In genomic region chr3:32106929-32107362, GRCh38 we compare ENCODE assay signal across 8 cellular contexts. TPM values are rescaled to one million over a fixed set of nuclear protein-coding genes. Genes with fewer than 3 reads are reported as not detected.
DNase-seq lines count a peak whose midpoint lies in the region; ATAC-seq, FAIRE-seq and TF ChIP-seq lines count a peak whose summit lies in the region.

No MANE protein-coding gene starts in this region.

- no peak overlapping the region for H3K56ac ChIP-seq in H1 (replicated peaks; ENCODE audit: insufficient read length, low read depth, low read length)

- peaks cover 0 to 46% (median 29%) of the 10 kb centered on the region in 10 experiments; a peak in 18 of 20 replicates for H3K4me1 ChIP-seq in BLaER1 treated with 17β-estradiol and CSF1 and Interleukin-3, amounts not matched to agents 10 nM and 100 nM
- H3K4me1 ChIP-seq in GM23338 (ENCODE audit: insufficient read depth): no peaks in the 10 kb centered on the region; the same call in 1 of the 2 replicates
- peaks cover 0 to 5% (median 3%) of the 10 kb centered on the region in 4 experiments; a peak in 5 of 7 replicates for H3K4me1 ChIP-seq in H1 (replicated peaks in 1 of 4; ENCODE audit: control insufficient read depth in 3 of 4, insufficient read depth in 4 of 4, low read length in 3 of 4)
- peaks cover 44% of the 10 kb centered on the region for H3K4me1 ChIP-seq in mucosa of stomach (ENCODE audit: control insufficient read depth, insufficient read depth, low read length)

- no peak overlapping the region for H2BK12ac ChIP-seq in H1 (ENCODE audit: low read depth, low read length)

- H3K9ac ChIP-seq in BLaER1 treated with 17β-estradiol and CSF1 and Interleukin-3, amounts not matched to agents 10 nM and 100 nM: peak overlapping the region; percentile 73 to 82 (median 79)
- H3K9ac ChIP-seq in H1 (replicated peaks in 1 of 4; ENCODE audit: extremely low read depth in 1 of 4, low read depth in 3 of 4, low read length in 3 of 4) (peak overlapping the region in 3 of 4 experiments; percentile 15 to 50 (median 36); a peak in 3 of 7 replicates), mucosa of stomach (ENCODE audit: low read length) (peak overlapping the region; percentile 66)

- no peak overlapping the region for H4K5ac ChIP-seq in H1 (ENCODE audit: insufficient read length, low read depth, low read length)

- no peaks in the 10 kb centered on the region for H3K27me3 ChIP-seq in BLaER1 treated with 17β-estradiol and CSF1 and Interleukin-3, amounts not matched to agents 10 nM and 100 nM
- H3K27me3 ChIP-seq in GM23338 (ENCODE audit: insufficient read depth): peaks cover 17% of the 10 kb centered on the region
- H3K27me3 ChIP-seq in H1 (replicated peaks in 1 of 4; ENCODE audit: control insufficient read depth in 3 of 4, extremely low read depth in 1 of 4, insufficient read depth in 3 of 4, low read length in 3 of 4): peaks cover 0 to 16% (median 14%) of the 10 kb centered on the region in 4 experiments; a peak in 6 of 7 replicates
- H3K27me3 ChIP-seq in mucosa of stomach (ENCODE audit: control insufficient read depth, insufficient read depth, low read length): no peaks in the 10 kb centered on the region

- H3K27ac Mint-ChIP-seq in GM23338: no peak overlapping the region

- H2BK5ac ChIP-seq in H1 (ENCODE audit: low read depth, low read length): no peak overlapping the region

- no peaks in the 10 kb centered on the region; the same call in 1 of the 2 replicates for H3K79me1 ChIP-seq in H1 (ENCODE audit: low read depth, low read length)

- H3K36me3 Mint-ChIP-seq in GM23338 (ENCODE audit: low read depth): peaks cover 9% of the 10 kb centered on the region

- H3K4me3 Mint-ChIP-seq in GM23338: peak overlapping the region; percentile 87

- POLR2A ChIA-PET in H1 (lab: Charles Lee; ENCODE audit: partially characterized antibody): no interaction called here

- TF ChIP-seq RAD21 in H1 (IDR thresholded peaks at IDR 0.05 in 1 of 2, conservative IDR thresholded peaks at IDR 0.05 in 1 of 2; ENCODE audit: low read depth in 2 of 2, low read length in 2 of 2): no peak

- peaks cover 23% of the 10 kb centered on the region for H3K9me3 Mint-ChIP-seq in GM23338

- H2AK5ac ChIP-seq in H1 (ENCODE audit: low read depth, low read length): no peak overlapping the region

- DNase-seq in GM23338 (ENCODE audit: low spot score): peak; percentile 32
- DNase-seq in RPMI7951 (ENCODE audit: low read depth): peak; percentile 17
- DNase-seq in H1 (ENCODE audit: low read depth in 1 of 2, low spot score in 2 of 2): peak in 1 of 2 experiments; percentile 53
- no peak for DNase-seq in HuH-7 (ENCODE audit: low spot score)
- DNase-seq in epidermal melanocyte (ENCODE audit: insufficient read length, low spot score): no peak

- H4K8ac ChIP-seq in H1 (ENCODE audit: extremely low read depth, insufficient read depth, low read length): peak overlapping the region; percentile 58; the same call in 1 of the 2 replicates

- peaks cover 24% of the 10 kb centered on the region for H3K27me3 Mint-ChIP-seq in GM23338 (ENCODE audit: insufficient read depth, low read depth, poor library complexity)

- no peak for TF ChIP-seq POLR2A in H1 (IDR thresholded peaks at IDR 0.05; ENCODE audit: control extremely low read depth in 1 of 2, low read depth in 2 of 2, low read length in 2 of 2)

- peaks cover 0 to 20% (median 0%) of the 10 kb centered on the region in 11 experiments; a peak in 3 of 22 replicates for H4K20me1 ChIP-seq in BLaER1 treated with 17β-estradiol and CSF1 and Interleukin-3, amounts not matched to agents 10 nM and 100 nM
- H4K20me1 ChIP-seq in GM23338 (replicated peaks; ENCODE audit: insufficient read depth) (no peaks in the 10 kb centered on the region), H1 (replicated peaks in 1 of 2; ENCODE audit: control insufficient read depth in 1 of 2, insufficient read depth in 2 of 2, low read length in 2 of 2) (no peaks in the 10 kb centered on the region)

- no peak for TF ChIP-seq CTCF in GM23338 (conservative IDR thresholded peaks at IDR 0.05; ENCODE audit: low read depth in 2 of 2)
- no peak for TF ChIP-seq CTCF in H1 (IDR thresholded peaks at IDR 0.05; ENCODE audit: control extremely low read depth in 1 of 3, insufficient read depth in 1 of 3, low read depth in 1 of 3, low read length in 3 of 3)

- CTCF ChIA-PET in H1 (lab: Charles Lee; ENCODE audit: partially characterized antibody): interaction anchor here (1.0 kb wide), 1 partner anchor 9 kb away, joined by 3 read pairs; no protein-coding TSS in a partner anchor

- no peaks in the 10 kb centered on the region for H3K36me3 ChIP-seq in BLaER1 treated with 17β-estradiol and CSF1 and Interleukin-3, amounts not matched to agents 10 nM and 100 nM
- H3K36me3 ChIP-seq in GM23338 (ENCODE audit: insufficient read depth) (peaks cover 10% of the 10 kb centered on the region), H1 (ENCODE audit: control insufficient read depth in 2 of 4, insufficient read depth in 4 of 4, low read length in 3 of 4) (no peaks in the 10 kb centered on the region), mucosa of stomach (ENCODE audit: control insufficient read depth, insufficient read depth, low read length) (no peaks in the 10 kb centered on the region)

- peaks cover 24 to 26% (median 25%) of the 10 kb centered on the region in 11 experiments for H3K9me3 ChIP-seq in BLaER1 treated with 17β-estradiol and CSF1 and Interleukin-3, amounts not matched to agents 10 nM and 100 nM (replicated peaks in 1 of 11)
- H3K9me3 ChIP-seq in H1 (ENCODE audit: insufficient read depth in 2 of 2, low read depth in 1 of 2, low read length in 1 of 2) (peaks cover 12 to 14% of the 10 kb centered on the region in 2 experiments), mucosa of stomach (ENCODE audit: control insufficient read depth, low read length) (no peaks in the 10 kb centered on the region)

- H2BK15ac ChIP-seq in H1 (ENCODE audit: low read length): no peak overlapping the region

- H3K79me2 ChIP-seq in GM23338 (replicated peaks; ENCODE audit: insufficient read depth): no peaks in the 10 kb centered on the region
- no peaks in the 10 kb centered on the region for H3K79me2 ChIP-seq in H1 (ENCODE audit: control insufficient read depth in 1 of 2, insufficient read depth in 2 of 2, low read length in 2 of 2)

- WGBS in H1 (ENCODE audit: extremely low coverage in 1 of 2, insufficient coverage in 1 of 2, insufficient read length in 1 of 2, insufficient replicate concordance in 2 of 2, low coverage in 1 of 2, low lambda C conversion rate in 2 of 2, missing lambda C conversion rate in 1 of 2), 2 experiments: 13% methylated on average over 20 of the region's 36 CpGs; no CpG with 5 or more reads in 1 of the 2 experiments

- FAIRE-seq in H1 (lab: Jason Lieb, UNC): no peak

- TF ChIP-seq EP300 in H1 (IDR thresholded peaks at IDR 0.05; ENCODE audit: borderline replicate concordance in 1 of 2, low read depth in 2 of 2, low read length in 2 of 2): no peak

- peak; percentile 5 for ATAC-seq in GM23338
- ATAC-seq in GM21515 (IDR thresholded peaks at IDR 0.05; ENCODE audit: unreplicated experiment): no peak

- H3K27ac ChIP-seq in BLaER1 treated with 17β-estradiol and CSF1 and Interleukin-3, amounts not matched to agents 10 nM and 100 nM: peak overlapping the region in 10 of 11 experiments; percentile 31 to 74 (median 64); a peak in 18 of 22 replicates
- H3K27ac ChIP-seq in GM23338 (ENCODE audit: low read depth) (no peak overlapping the region), H1 (ENCODE audit: low read depth, low read length) (no peak overlapping the region)

- peak overlapping the region; percentile 7; the same call in 1 of the 2 replicates for H3K18ac ChIP-seq in H1 (ENCODE audit: extremely low read depth, low read length)

- H4K91ac ChIP-seq in H1 (replicated peaks; ENCODE audit: insufficient read length, low read length): no peak overlapping the region

- no peak overlapping the region for H2BK120ac ChIP-seq in H1 (replicated peaks; ENCODE audit: low read depth, low read length)

- no peak overlapping the region for H3K4ac ChIP-seq in H1 (replicated peaks; ENCODE audit: insufficient read length, low read depth, low read length)

- no peak overlapping the region for H2BK20ac ChIP-seq in H1 (ENCODE audit: low read length)

- peak overlapping the region; percentile 84 to 98 (median 93) for H3K4me2 ChIP-seq in BLaER1 treated with 17β-estradiol and CSF1 and Interleukin-3, amounts not matched to agents 10 nM and 100 nM
- H3K4me2 ChIP-seq in GM23338 (peak overlapping the region; percentile 94), H1 (ENCODE audit: insufficient read depth in 1 of 2, low read depth in 2 of 2, low read length in 2 of 2) (peak overlapping the region; percentile 91 to 99)

- H3K4me1 Mint-ChIP-seq in GM23338: peaks cover 9% of the 10 kb centered on the region; the same call in 2 of the 3 replicates

- H3K14ac ChIP-seq in H1 (ENCODE audit: insufficient read length): no peak overlapping the region

- H2AFZ ChIP-seq in GM23338 (peak overlapping the region; percentile 90; the same call in 1 of the 2 replicates), H1 (ENCODE audit: low read length) (peak overlapping the region; percentile 79; the same call in 1 of the 2 replicates)

- peaks cover 6% of the 10 kb centered on the region; the same call in 1 of the 2 replicates for H3K9me2 ChIP-seq in GM23338 (ENCODE audit: insufficient read depth)

- peak overlapping the region; percentile 78 to 91 (median 86) for H3K4me3 ChIP-seq in BLaER1 treated with 17β-estradiol and CSF1 and Interleukin-3, amounts not matched to agents 10 nM and 100 nM
- peak overlapping the region; percentile 79 for H3K4me3 ChIP-seq in GM23338
- H3K4me3 ChIP-seq in H1 (ENCODE audit: extremely low read depth in 1 of 4, insufficient read depth in 2 of 4, low read depth in 3 of 4, low read length in 4 of 4): peak overlapping the region; percentile 66 to 78 (median 70)
- peak overlapping the region; percentile 82 for H3K4me3 ChIP-seq in mucosa of stomach (ENCODE audit: low read length)

- H3F3A ChIP-seq in GM23338 (replicated peaks; ENCODE audit: low read depth): 0 out of 2 replicates have a peak, but pooled peaks cover 4% of the 10 kb centered on the region

- peaks cover 7% of the 10 kb centered on the region for H3K23me2 ChIP-seq in H1 (ENCODE audit: low read depth, low read length)

- no peak overlapping the region for H3K23ac ChIP-seq in H1 (ENCODE audit: insufficient read length)

RNA-seq across cellular contexts. Expression of gene GPD1L, which starts 0.5 kb away (rescaled TPM):
- total RNA-seq in GM23338 (2014; rRNA removed; shearing (Covaris generic)): 6.4 and 8.4 TPM in 2 replicates
- polyA plus RNA-seq in GM23338 (2016; fragmentation: Nextera tagmentation; extraction: Ambion mirVana) (1.9 and 2.0 TPM in 2 replicates), H1 (2011; rRNA removed) (1.8 and 2.4 TPM in 2 replicates)
- total RNA-seq in RPMI7951 (2014; rRNA removed; shearing (Covaris generic)): 10.6 and 12.7 TPM in 2 replicates
- 7.9 and 8.4 TPM in 2 replicates for total RNA-seq in H1 (2021; fragmentation: NEBNext Ultra II Directional; extraction: Animal tissue kit (Norgen Biotek cat#: 25700))
- polyA plus RNA-seq in H1 (2011; cell fraction: cytosol; rRNA removed): 3.1 TPM
- polyA plus RNA-seq in H1 (2011; cell fraction: nucleus; rRNA removed): 2.6 TPM
- polyA plus RNA-seq in H1 (2012, experiment 1 of 2): 2.7 to 4.9 TPM (median 4.1 TPM) in 4 replicates
- 0.60 TPM for polyA plus RNA-seq in H1 (2012, experiment 2 of 2)
- polyA plus RNA-seq in H1 (2013, experiment 1 of 2): 3.0 TPM
- 3.2 TPM for polyA plus RNA-seq in H1 (2013, experiment 2 of 2)
- polyA minus RNA-seq in H1 (2011; rRNA and poly(A)+ RNA removed): 4.1 and 4.3 TPM in 2 replicates
- 6.3 TPM for polyA minus RNA-seq in H1 (2011; cell fraction: cytosol; rRNA and poly(A)+ RNA removed)
- polyA minus RNA-seq in H1 (2011; cell fraction: nucleus; rRNA and poly(A)+ RNA removed): 1.5 TPM

Comparison
In these comparisons a context has a peak if more than half of its experiments do, and no peak if none do; other contexts are left out.
1. H3K27ac ChIP-seq: peak in BLaER1 treated with 17β-estradiol and CSF1 and Interleukin-3, amounts not matched to agents 10 nM and 100 nM (10 of 11); none in GM23338 (single experiment) and H1 (single experiment).
2. DNase-seq: peak in GM23338 (single experiment) and RPMI7951 (single experiment); none in HuH-7 (single experiment) and epidermal melanocyte (single experiment).
3. Peak in every context shown above with its lines, with median percentiles within 50 percentile points of each other: H3K4me2 ChIP-seq, H3K4me3 ChIP-seq and H3K9ac ChIP-seq.